Comparison of ENCODE assay signal across 16 cellular contexts in the genomic region with DNA sequence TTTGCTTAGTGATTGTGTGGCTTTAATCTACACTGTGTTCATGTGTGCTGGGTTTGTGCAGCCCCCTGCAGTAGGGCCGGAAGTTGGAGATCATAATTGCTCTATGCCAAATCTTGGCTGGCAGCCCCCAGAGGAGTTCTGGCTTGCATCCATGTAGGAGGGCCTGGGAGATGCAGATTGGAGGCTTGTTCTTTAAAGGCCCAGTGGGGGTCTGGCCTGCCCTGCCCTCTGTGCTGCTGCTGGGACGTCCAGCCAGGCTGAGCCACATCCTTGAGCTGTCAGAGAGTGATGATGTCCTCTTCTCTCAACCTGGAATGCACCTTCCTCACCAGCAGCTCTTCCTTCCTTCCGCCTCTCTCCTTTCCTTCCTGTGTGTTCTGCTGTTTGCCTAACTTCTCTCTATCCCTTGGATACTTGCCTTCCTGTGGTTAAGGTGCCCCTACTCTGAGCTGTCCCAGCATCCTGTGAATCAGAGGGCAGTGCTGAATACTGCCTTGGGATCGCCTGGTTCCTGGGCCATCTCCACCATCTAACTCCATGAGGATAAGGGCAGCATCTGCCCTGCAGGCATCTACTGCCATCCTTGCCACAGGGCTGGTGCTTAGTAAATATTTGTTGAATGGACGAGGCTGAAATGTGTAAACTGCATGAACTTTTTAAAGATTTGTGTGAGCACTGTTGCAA. TPM values are rescaled to one million over a fixed set of nuclear protein-coding genes. Genes with fewer than 3 reads are reported as not detected.
DNase-seq lines count a peak whose midpoint lies in the region; ATAC-seq, FAIRE-seq and TF ChIP-seq lines count a peak whose summit lies in the region.
"Had no signal": no experiment of that assay in that cellular context is flagged by ENCODE, and none has a peak within 500 bp of the region (broad histone marks: within the 10 kb centered on the region; RNA-seq: fewer than 3 reads in every experiment).

No MANE protein-coding gene starts in this region.

- peak overlapping the region; percentile 66 for H3K27ac Mint-ChIP-seq in WTC11
- H3K27ac Mint-ChIP-seq: activated CD4-positive, alpha-beta T cell treated with anti-CD3 and anti-CD28 coated beads, Interleukin-2, amount 10 ng/mL, durations not matched to agents 7 days and 5 days had no signal

- no peaks in the 10 kb centered on the region for H3K36me3 ChIP-seq in HEK293 (ENCODE audit: control insufficient read depth in 2 of 2, insufficient read depth in 1 of 2, low read length in 2 of 2)
- H3K36me3 ChIP-seq: pancreas, vagina had no signal

- peak; percentile 71 for ATAC-seq in WTC11
- ATAC-seq in left ventricle myocardium superior = no peak
- ATAC-seq: pancreas had no signal

- CTCF ChIA-PET in HEK293 (lab: Yijun Ruan, JAX) = no interaction called here
- CTCF ChIA-PET in WTC11 (lab: Charles Lee) = interaction anchor here (0.9 kb wide), 1 partner anchor 28 kb away, joined by 3 read pairs; no protein-coding TSS in a partner anchor
- CTCF ChIA-PET in HEK293T (lab: Yijun Ruan, JAX) = no interaction called here

- POLR2A ChIA-PET in HEK293 (lab: Yijun Ruan, JAX) (no interaction called here), WTC11 (lab: Charles Lee) (interaction anchor here (0.7 kb wide), 1 partner anchor 282 kb away, joined by 3 read pairs; no protein-coding TSS in a partner anchor), HEK293T (lab: Yijun Ruan, JAX) (no interaction called here)

- TF ChIP-seq CTCF in 22Rv1 (IDR thresholded peaks at IDR 0.05) (no peak), HEK293 (tag by site-specific recombination; IDR thresholded peaks at IDR 0.05) (no peak), WTC11 (IDR thresholded peaks at IDR 0.05) (no peak)

- peaks cover 22% of the 10 kb centered on the region for H3K36me3 Mint-ChIP-seq in WTC11

- H3K4me1 ChIP-seq in HEK293 (ENCODE audit: control insufficient read depth, insufficient read depth, low read length) = peaks cover 9% of the 10 kb centered on the region

- H3K4me3 ChIP-seq in HEK293 (ENCODE audit: low read depth, low read length) = no peak overlapping the region
- H3K4me3 ChIP-seq: pancreas, vagina had no signal

- no peak overlapping the region for H3K4me3 Mint-ChIP-seq in WTC11
- H3K4me3 Mint-ChIP-seq: activated CD4-positive, alpha-beta T cell treated with anti-CD3 and anti-CD28 coated beads, Interleukin-2, amount 10 ng/mL, durations not matched to agents 7 days and 5 days; H9 had no signal

- DNase-seq in WTC11 (ENCODE audit: low spot score) (no peak), hepatic stellate cell (ENCODE audit: low spot score) (peak; percentile 27), GM19239 (ENCODE audit: insufficient read length, low spot score) (no peak), left ventricle myocardium superior (no peak), epidermal melanocyte (ENCODE audit: insufficient read length, low spot score) (no peak), HEK293T (ENCODE audit: extremely low spot score) (no peak)
- DNase-seq: activated CD4-positive, alpha-beta T cell treated with anti-CD3 and anti-CD28 coated beads, Interleukin-2, amount 10 ng/mL, durations not matched to agents 7 days and 5 days; DMS79; H9; hypothalamus; NCI-H1436 treated with DMSO at 0.1 percent for 48 hours; NCI-H82; pancreas had no signal

- FAIRE-seq in GM19239 (lab: Jason Lieb, UNC) = no peak
- FAIRE-seq: pancreas had no signal

- 0 out of 2 replicates have a peak overlapping the region, but pooled peaks have one; percentile 18 for H3K27ac ChIP-seq in 22Rv1
- H3K27ac ChIP-seq in HEK293 (ENCODE audit: extremely low read depth, low read depth, low read length) = no peak overlapping the region
- H3K27ac ChIP-seq: vagina had no signal

- peaks cover 11% of the 10 kb centered on the region for H3K9me3 Mint-ChIP-seq in WTC11
- H3K9me3 Mint-ChIP-seq: activated CD4-positive, alpha-beta T cell treated with anti-CD3 and anti-CD28 coated beads, Interleukin-2, amount 10 ng/mL, durations not matched to agents 7 days and 5 days had no signal

- no peaks in the 10 kb centered on the region; the same call in 1 of the 2 replicates for H3K9me3 ChIP-seq in HEK293 (ENCODE audit: control insufficient read depth, insufficient read depth, low read depth, low read length)
- H3K9me3 ChIP-seq: pancreas, vagina had no signal

- intact Hi-C loops in left ventricle myocardium superior (cut with micrococcal nuclease) = no loop called here

- peaks cover 26% of the 10 kb centered on the region for H3K4me1 Mint-ChIP-seq in WTC11
- H3K4me1 Mint-ChIP-seq: activated CD4-positive, alpha-beta T cell treated with anti-CD3 and anti-CD28 coated beads, Interleukin-2, amount 10 ng/mL, durations not matched to agents 7 days and 5 days had no signal

- H3K27me3 Mint-ChIP-seq in WTC11 (ENCODE audit: low read depth) = no peaks in the 10 kb centered on the region; the same call in 1 of the 2 replicates
- H3K27me3 Mint-ChIP-seq: activated CD4-positive, alpha-beta T cell treated with anti-CD3 and anti-CD28 coated beads, Interleukin-2, amount 10 ng/mL, durations not matched to agents 7 days and 5 days had no signal

TF ChIP-seq in HEK293, 187 proteins besides CTCF, POLR2A, EP300 and RAD21 (continues in another document):
- TF ChIP-seq ZBTB48 (tag by site-specific recombination; IDR thresholded peaks at IDR 0.05) = 0 out of 2 replicates have a peak, but pooled peaks have one; percentile 34
- TF ChIP-seq ZNF777 (tag by site-specific recombination; IDR thresholded peaks at IDR 0.05; ENCODE audit: borderline replicate concordance) = no peak
- TF ChIP-seq, protein P1, sequence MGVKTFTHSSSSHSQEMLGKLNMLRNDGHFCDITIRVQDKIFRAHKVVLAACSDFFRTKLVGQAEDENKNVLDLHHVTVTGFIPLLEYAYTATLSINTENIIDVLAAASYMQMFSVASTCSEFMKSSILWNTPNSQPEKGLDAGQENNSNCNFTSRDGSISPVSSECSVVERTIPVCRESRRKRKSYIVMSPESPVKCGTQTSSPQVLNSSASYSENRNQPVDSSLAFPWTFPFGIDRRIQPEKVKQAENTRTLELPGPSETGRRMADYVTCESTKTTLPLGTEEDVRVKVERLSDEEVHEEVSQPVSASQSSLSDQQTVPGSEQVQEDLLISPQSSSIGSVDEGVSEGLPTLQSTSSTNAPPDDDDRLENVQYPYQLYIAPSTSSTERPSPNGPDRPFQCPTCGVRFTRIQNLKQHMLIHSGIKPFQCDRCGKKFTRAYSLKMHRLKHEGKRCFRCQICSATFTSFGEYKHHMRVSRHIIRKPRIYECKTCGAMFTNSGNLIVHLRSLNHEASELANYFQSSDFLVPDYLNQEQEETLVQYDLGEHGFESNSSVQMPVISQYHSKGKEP (tag by site-specific recombination; IDR thresholded peaks at IDR 0.05) = no peak
- no peak for TF ChIP-seq ZNF202 (tag by site-specific recombination; IDR thresholded peaks at IDR 0.05; ENCODE audit: borderline replicate concordance)
- TF ChIP-seq ZNF664 (tag by site-specific recombination; IDR thresholded peaks at IDR 0.05) = no peak

TF ChIP-seq in WTC11, 78 proteins besides CTCF, POLR2A, EP300 and RAD21 (continues in another document):
- no peak for TF ChIP-seq ZNF219 (CRISPR knock-in tag; IDR thresholded peaks at IDR 0.05; ENCODE audit: borderline replicate concordance)
- TF ChIP-seq, protein P2, sequence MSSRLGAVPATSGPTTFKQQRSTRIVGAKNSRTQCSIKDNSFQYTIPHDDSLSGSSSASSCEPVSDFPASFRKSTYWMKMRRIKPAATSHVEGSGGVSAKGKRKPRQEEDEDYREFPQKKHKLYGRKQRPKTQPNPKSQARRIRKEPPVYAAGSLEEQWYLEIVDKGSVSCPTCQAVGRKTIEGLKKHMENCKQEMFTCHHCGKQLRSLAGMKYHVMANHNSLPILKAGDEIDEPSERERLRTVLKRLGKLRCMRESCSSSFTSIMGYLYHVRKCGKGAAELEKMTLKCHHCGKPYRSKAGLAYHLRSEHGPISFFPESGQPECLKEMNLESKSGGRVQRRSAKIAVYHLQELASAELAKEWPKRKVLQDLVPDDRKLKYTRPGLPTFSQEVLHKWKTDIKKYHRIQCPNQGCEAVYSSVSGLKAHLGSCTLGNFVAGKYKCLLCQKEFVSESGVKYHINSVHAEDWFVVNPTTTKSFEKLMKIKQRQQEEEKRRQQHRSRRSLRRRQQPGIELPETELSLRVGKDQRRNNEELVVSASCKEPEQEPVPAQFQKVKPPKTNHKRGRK (CRISPR knock-in tag; IDR thresholded peaks at IDR 0.05; ENCODE audit: borderline replicate concordance) = no peak
- TF ChIP-seq ZNF263 (CRISPR knock-in tag; IDR thresholded peaks at IDR 0.05; ENCODE audit: low read depth) = no peak
- no peak for TF ChIP-seq CREB1 (CRISPR knock-in tag; IDR thresholded peaks at IDR 0.05)

TF ChIP-seq in HEK293T, 16 proteins besides CTCF, POLR2A, EP300 and RAD21:
- no peak for TF ChIP-seq ZNF384 (IDR thresholded peaks at IDR 0.05)
- no peak for TF ChIP-seq FOXM1 (IDR thresholded peaks at IDR 0.05; ENCODE audit: borderline replicate concordance)
- TF ChIP-seq BHLHE40 (IDR thresholded peaks at IDR 0.05; ENCODE audit: borderline replicate concordance) = no peak
- TF ChIP-seq L3MBTL2 (conservative IDR thresholded peaks at IDR 0.05) = no peak
- no peak for TF ChIP-seq LEF1 (IDR thresholded peaks at IDR 0.05; ENCODE audit: borderline replicate concordance)
- TF ChIP-seq TARDBP (IDR thresholded peaks at IDR 0.05) = no peak
- TF ChIP-seq SP1 (IDR thresholded peaks at IDR 0.05) = no peak
- no peak for TF ChIP-seq CTBP1 (IDR thresholded peaks at IDR 0.05; ENCODE audit: borderline replicate concordance)
- no peak for TF ChIP-seq SUZ12 (IDR thresholded peaks at IDR 0.05)
- no peak for TF ChIP-seq ELF4 (IDR thresholded peaks at IDR 0.05)
- no peak for TF ChIP-seq NFRKB (IDR thresholded peaks at IDR 0.05)
- TF ChIP-seq HDGF (IDR thresholded peaks at IDR 0.05; ENCODE audit: borderline replicate concordance) = no peak
- TF ChIP-seq FOXA1 (IDR thresholded peaks at IDR 0.05) = no peak
- TF ChIP-seq PKNOX1 (IDR thresholded peaks at IDR 0.05) = no peak

RNA-seq across cellular contexts. Expression of gene DOCK1, which starts 30.2 kb away (rescaled TPM):
- total RNA-seq in WTC11 (2021) (52.1 to 58.4 TPM (median 55.8 TPM) in 3 replicates), left ventricle myocardium superior (16.3 TPM)
